Comparison of ENCODE assay signal across 8 cellular contexts in the genomic region with DNA sequence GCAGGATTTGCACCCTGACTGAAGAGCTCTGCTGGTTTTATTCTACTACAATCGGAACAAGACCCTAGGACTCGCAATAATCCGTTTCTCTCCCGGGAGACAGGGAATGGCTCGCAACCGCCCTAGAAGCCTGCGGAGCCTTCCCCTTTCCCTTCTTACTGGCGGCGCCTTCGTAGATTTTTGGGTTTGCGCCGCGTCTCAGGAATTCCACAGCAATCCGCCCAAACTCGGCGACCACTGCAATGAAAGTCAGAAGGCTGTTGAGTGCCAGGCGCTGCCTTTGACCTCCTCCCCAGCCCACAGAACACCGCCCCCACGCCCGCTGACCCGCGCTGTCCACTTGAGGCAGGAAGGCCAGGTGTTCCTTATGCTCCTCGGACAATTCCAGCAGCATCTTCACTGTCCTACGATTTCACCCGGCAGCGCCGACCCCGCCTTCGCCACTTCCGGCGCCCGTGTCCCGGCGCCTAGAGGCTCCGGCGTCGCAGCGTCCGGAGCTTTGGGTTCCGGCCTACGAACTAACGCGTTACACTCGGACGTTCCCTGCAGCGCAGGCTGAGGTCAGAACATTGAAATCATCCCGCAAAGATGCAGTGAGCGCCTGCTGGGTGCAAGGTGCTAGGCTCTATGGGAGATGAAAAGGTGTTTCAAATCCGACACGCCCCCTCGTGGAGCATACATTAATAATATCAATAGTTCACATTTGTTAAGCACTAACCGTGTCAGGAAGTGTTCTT. TPM values are rescaled to one million over a fixed set of nuclear protein-coding genes. Genes with fewer than 3 reads are reported as not detected.
A peak's percentile ranks its signal among the peaks of the same experiment; 100 is the strongest.
DNase-seq lines count a peak whose midpoint lies in the region; ATAC-seq and TF ChIP-seq lines count a peak whose summit lies in the region.

A gene (minus strand): TSS at position 439 of the 737 bp plus-strand sequence. CDS start 45 bp downstream, at position 394.

- DNase-seq in C1 segment of cervical spinal cord (lab: John Stamatoyannopoulos, UW): peak in 13 of 14 donors; percentile 10 to 79 (median 61)
- DNase-seq in GM19240 (ENCODE audit: insufficient read length, low spot score): peak; percentile 61
- peak; percentile 82 for DNase-seq in NCI-H524 treated with DMSO at 0.1 percent for 48 hours (lab: John Stamatoyannopoulos, UW)
- peak; percentile 61 to 77 for DNase-seq in activated CD4-positive, alpha-beta T cell treated with anti-CD3 and anti-CD28 coated beads, Interleukin-2, amount 50 U/mL, for 24 hours (ENCODE audit: low read depth in 1 of 2, low spot score in 1 of 2)
- DNase-seq in dermis blood vessel endothelial cell: peak; percentile 86
- DNase-seq in stimulated activated CD4-positive, alpha-beta T cell treated with anti-CD3 and anti-CD28 coated beads, Interleukin-4, amount 100 ng/mL, for 24 hours: peak; percentile 83

- peak within 1 kb of the TSS; percentile 68 to 100 (median 96) for H3K4me3 ChIP-seq in liver (ENCODE audit: low read depth in 1 of 3, low read length in 3 of 3)

- no peaks in the 10 kb centered on the region for H3K27me3 ChIP-seq in liver (ENCODE audit: control insufficient read depth in 4 of 4, insufficient read depth in 4 of 4, low read length in 3 of 4)

- WGBS in liver: under 1% methylated on average over 52 of the region's 52 CpGs

- peak; percentile 99 for ATAC-seq in HG03460 (IDR thresholded peaks at IDR 0.05; ENCODE audit: unreplicated experiment)

- peaks cover 6 to 14% (median 11%) of the 10 kb centered on the region in 4 donors for H3K36me3 ChIP-seq in liver (ENCODE audit: control insufficient read depth in 4 of 4, insufficient read depth in 3 of 4, low read depth in 1 of 4, low read length in 3 of 4)

- H3K27ac ChIP-seq in liver (ENCODE audit: low read depth in 1 of 2, low read length in 2 of 2): peak within 1 kb of the TSS; percentile 59 to 73

- no peaks in the 10 kb centered on the region for H3K9me3 ChIP-seq in liver (ENCODE audit: control insufficient read depth in 4 of 4, low read length in 3 of 4)

- peaks cover 2 to 15% (median 9%) of the 10 kb centered on the region in 4 donors for H3K4me1 ChIP-seq in liver (ENCODE audit: control insufficient read depth in 4 of 4, insufficient read depth in 4 of 4, low read length in 3 of 4)

- H3K9ac ChIP-seq in liver (ENCODE audit: low read depth in 1 of 2, low read length in 2 of 2): peak within 1 kb of the TSS; percentile 79 to 86

- TF ChIP-seq CTCF in liver (IDR thresholded peaks at IDR 0.05; ENCODE audit: low read depth, low read length, missing input control): no peak

- peak; percentile 57 to 65 for TF ChIP-seq RAD21 in liver (IDR thresholded peaks at IDR 0.05)

TF ChIP-seq in liver, 16 proteins besides CTCF, POLR2A, EP300 and RAD21:
- TF ChIP-seq RXRA (IDR thresholded peaks at IDR 0.05): peak; percentile 31 to 44
- peak; percentile 68 for TF ChIP-seq YY1 (IDR thresholded peaks at IDR 0.05)
- TF ChIP-seq NR2F2 (IDR thresholded peaks at IDR 0.05): no peak
- TF ChIP-seq, protein P1, sequence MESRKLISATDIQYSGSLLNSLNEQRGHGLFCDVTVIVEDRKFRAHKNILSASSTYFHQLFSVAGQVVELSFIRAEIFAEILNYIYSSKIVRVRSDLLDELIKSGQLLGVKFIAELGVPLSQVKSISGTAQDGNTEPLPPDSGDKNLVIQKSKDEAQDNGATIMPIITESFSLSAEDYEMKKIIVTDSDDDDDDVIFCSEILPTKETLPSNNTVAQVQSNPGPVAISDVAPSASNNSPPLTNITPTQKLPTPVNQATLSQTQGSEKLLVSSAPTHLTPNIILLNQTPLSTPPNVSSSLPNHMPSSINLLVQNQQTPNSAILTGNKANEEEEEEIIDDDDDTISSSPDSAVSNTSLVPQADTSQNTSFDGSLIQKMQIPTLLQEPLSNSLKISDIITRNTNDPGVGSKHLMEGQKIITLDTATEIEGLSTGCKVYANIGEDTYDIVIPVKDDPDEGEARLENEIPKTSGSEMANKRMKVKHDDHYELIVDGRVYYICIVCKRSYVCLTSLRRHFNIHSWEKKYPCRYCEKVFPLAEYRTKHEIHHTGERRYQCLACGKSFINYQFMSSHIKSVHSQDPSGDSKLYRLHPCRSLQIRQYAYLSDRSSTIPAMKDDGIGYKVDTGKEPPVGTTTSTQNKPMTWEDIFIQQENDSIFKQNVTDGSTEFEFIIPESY (IDR thresholded peaks at IDR 0.05): no peak
- TF ChIP-seq JUND (IDR thresholded peaks at IDR 0.05): peak in 1 of 2 donors; percentile 24
- no peak for TF ChIP-seq EGR1 (IDR thresholded peaks at IDR 0.05; ENCODE audit: low read depth in 2 of 2)
- TF ChIP-seq HNF4A (conservative IDR thresholded peaks at IDR 0.05): peak in 1 of 2 donors; percentile 30
- TF ChIP-seq, protein P2, sequence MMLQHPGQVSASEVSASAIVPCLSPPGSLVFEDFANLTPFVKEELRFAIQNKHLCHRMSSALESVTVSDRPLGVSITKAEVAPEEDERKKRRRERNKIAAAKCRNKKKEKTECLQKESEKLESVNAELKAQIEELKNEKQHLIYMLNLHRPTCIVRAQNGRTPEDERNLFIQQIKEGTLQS (IDR thresholded peaks at IDR 0.05): peak; percentile 16
- TF ChIP-seq, protein P3, sequence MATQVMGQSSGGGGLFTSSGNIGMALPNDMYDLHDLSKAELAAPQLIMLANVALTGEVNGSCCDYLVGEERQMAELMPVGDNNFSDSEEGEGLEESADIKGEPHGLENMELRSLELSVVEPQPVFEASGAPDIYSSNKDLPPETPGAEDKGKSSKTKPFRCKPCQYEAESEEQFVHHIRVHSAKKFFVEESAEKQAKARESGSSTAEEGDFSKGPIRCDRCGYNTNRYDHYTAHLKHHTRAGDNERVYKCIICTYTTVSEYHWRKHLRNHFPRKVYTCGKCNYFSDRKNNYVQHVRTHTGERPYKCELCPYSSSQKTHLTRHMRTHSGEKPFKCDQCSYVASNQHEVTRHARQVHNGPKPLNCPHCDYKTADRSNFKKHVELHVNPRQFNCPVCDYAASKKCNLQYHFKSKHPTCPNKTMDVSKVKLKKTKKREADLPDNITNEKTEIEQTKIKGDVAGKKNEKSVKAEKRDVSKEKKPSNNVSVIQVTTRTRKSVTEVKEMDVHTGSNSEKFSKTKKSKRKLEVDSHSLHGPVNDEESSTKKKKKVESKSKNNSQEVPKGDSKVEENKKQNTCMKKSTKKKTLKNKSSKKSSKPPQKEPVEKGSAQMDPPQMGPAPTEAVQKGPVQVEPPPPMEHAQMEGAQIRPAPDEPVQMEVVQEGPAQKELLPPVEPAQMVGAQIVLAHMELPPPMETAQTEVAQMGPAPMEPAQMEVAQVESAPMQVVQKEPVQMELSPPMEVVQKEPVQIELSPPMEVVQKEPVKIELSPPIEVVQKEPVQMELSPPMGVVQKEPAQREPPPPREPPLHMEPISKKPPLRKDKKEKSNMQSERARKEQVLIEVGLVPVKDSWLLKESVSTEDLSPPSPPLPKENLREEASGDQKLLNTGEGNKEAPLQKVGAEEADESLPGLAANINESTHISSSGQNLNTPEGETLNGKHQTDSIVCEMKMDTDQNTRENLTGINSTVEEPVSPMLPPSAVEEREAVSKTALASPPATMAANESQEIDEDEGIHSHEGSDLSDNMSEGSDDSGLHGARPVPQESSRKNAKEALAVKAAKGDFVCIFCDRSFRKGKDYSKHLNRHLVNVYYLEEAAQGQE (IDR thresholded peaks at IDR 0.05): no peak
- no peak for TF ChIP-seq FOXA1 (IDR thresholded peaks at IDR 0.05)
- TF ChIP-seq, protein P4, sequence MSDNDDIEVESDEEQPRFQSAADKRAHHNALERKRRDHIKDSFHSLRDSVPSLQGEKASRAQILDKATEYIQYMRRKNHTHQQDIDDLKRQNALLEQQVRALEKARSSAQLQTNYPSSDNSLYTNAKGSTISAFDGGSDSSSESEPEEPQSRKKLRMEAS (IDR thresholded peaks at IDR 0.05): no peak
- TF ChIP-seq FOXA2 (IDR thresholded peaks at IDR 0.05): no peak
- no peak for TF ChIP-seq HNF4G (IDR thresholded peaks at IDR 0.05)
- peak; percentile 20 for TF ChIP-seq SP1 (IDR thresholded peaks at IDR 0.05)
- TF ChIP-seq TAF1 (conservative IDR thresholded peaks at IDR 0.05): peak; percentile 12
- TF ChIP-seq GABPA (IDR thresholded peaks at IDR 0.05 in 1 of 2, conservative IDR thresholded peaks at IDR 0.05 in 1 of 2): peak; percentile 92 to 97
TF ChIP-seq in liver: peak in this region for 8.

RNA-seq across cellular contexts. Expression of the gene that starts here (rescaled TPM):
- 30.8 and 38.1 TPM in 2 replicates for total RNA-seq in dermis blood vessel endothelial cell
- 10 to 100 TPM; 10.7 to 11.8 TPM for total RNA-seq in liver
- 10 to 100 TPM in 1 of 2 donors, 1 to 10 TPM in 1; 5.8 to 15.4 TPM for polyA plus RNA-seq in liver

Comparison
In these comparisons a context has a peak if more than half of its experiments do, and no peak if none do; other contexts are left out.
1. Peak in every context shown above with its lines: DNase-seq, ATAC-seq, H3K4me3 ChIP-seq and H3K27ac ChIP-seq.